25 cellular contexts compared by ENCODE assay signal in genomic region chr11:102950622-102951081, GRCh38. TPM values are rescaled to one million over a fixed set of nuclear protein-coding genes. Genes with fewer than 3 reads are reported as not detected.
DNase-seq lines count a peak whose midpoint lies in the region; ATAC-seq, FAIRE-seq and TF ChIP-seq lines count a peak whose summit lies in the region.
"Had no signal": no experiment of that assay in that cellular context is flagged by ENCODE, and none has a peak within 500 bp of the region (broad histone marks: within the 10 kb centered on the region; RNA-seq: fewer than 3 reads in every experiment).

No MANE protein-coding gene starts in this region.

- TF ChIP-seq CTCF in foreskin fibroblast (IDR thresholded peaks at IDR 0.05; ENCODE audit: low read depth, low read length), result no peak
- TF ChIP-seq CTCF in tibial nerve (IDR thresholded peaks at IDR 0.05), result no peak
- TF ChIP-seq CTCF in brain microvascular endothelial cell (IDR thresholded peaks at IDR 0.05; ENCODE audit: low read depth, low read length, missing control alignments), result no peak

- H3K36me3 ChIP-seq in adipocyte (ENCODE audit: control insufficient read depth, insufficient read depth, low read length, severe bottlenecking), result no peaks in the 10 kb centered on the region
- no peaks in the 10 kb centered on the region for H3K36me3 ChIP-seq in tibial nerve
- H3K36me3 ChIP-seq in brain microvascular endothelial cell (replicated peaks), result no peaks in the 10 kb centered on the region
- H3K36me3 ChIP-seq: cardiac muscle cell, neutrophil, thoracic aorta had no signal

- no peak for ATAC-seq in HG03354 (IDR thresholded peaks at IDR 0.05; ENCODE audit: poor library complexity, severe bottlenecking, unreplicated experiment)
- ATAC-seq: activated naive CD8-positive, alpha-beta T cell treated with anti-CD3 and anti-CD28 coated beads, Interleukin-2, amount 50 U/mL, for 24 hours; GM12878 had no signal

- H3K27ac ChIP-seq in tibial nerve (no peak overlapping the region), brain microvascular endothelial cell (no peak overlapping the region)
- H3K27ac ChIP-seq: cardiac muscle cell, dorsolateral prefrontal cortex, neutrophil, thoracic aorta had no signal

- H3K9me3 ChIP-seq in adipocyte (ENCODE audit: control insufficient read depth, low read length) (no peaks in the 10 kb centered on the region), tibial nerve (no peaks in the 10 kb centered on the region)
- H3K9me3 ChIP-seq: neutrophil, thoracic aorta had no signal

- H3K4me1 ChIP-seq in adipocyte (ENCODE audit: control insufficient read depth, insufficient read depth, low read length), result peaks cover 19% of the 10 kb centered on the region
- H3K4me1 ChIP-seq in tibial nerve, result no peaks in the 10 kb centered on the region

- H3K4me3 ChIP-seq in adipocyte (ENCODE audit: low read length), result no peak overlapping the region
- H3K4me3 ChIP-seq in foreskin fibroblast (ENCODE audit: low read depth in 1 of 2, low read length in 2 of 2), result no peak overlapping the region
- no peak overlapping the region for H3K4me3 ChIP-seq in tibial nerve
- no peak overlapping the region for H3K4me3 ChIP-seq in brain microvascular endothelial cell (ENCODE audit: low read depth, low read length)
- H3K4me3 ChIP-seq: cardiac muscle cell, dorsolateral prefrontal cortex, GM12878, thoracic aorta had no signal

- TF ChIP-seq POLR2A in tibial nerve (IDR thresholded peaks at IDR 0.05) (no peak), H54 (IDR thresholded peaks at IDR 0.05; ENCODE audit: low read depth, low read length) (no peak)

- in situ Hi-C loops in brain microvascular endothelial cell (cut with HindIII; ENCODE audit: low pct_ligation_motif_present, low sequenced_read_pairs), result no loop called here

- DNase-seq in AG08395 (ENCODE audit: low spot score), result peak; percentile 10
- peak; percentile 32 for DNase-seq in EL
- peak; percentile 45 for DNase-seq in adipocyte (ENCODE audit: low read depth)
- DNase-seq in foreskin fibroblast, result peak; percentile 79 to 80
- DNase-seq in tibial nerve (ENCODE audit: low spot score in 2 of 2), result no peak
- no peak for DNase-seq in brain microvascular endothelial cell
- DNase-seq in H54 (ENCODE audit: insufficient read length, low spot score), result no peak
- DNase-seq: activated CD4-positive, alpha-beta T cell treated with anti-CD3 and anti-CD28 coated beads for 4 hours; activated effector memory CD4-positive, alpha-beta T cell treated with Interleukin-2 at 50 U/mL for 16 hours; activated naive CD8-positive, alpha-beta T cell treated with anti-CD3 and anti-CD28 coated beads, Interleukin-2, amount 50 U/mL, for 24 hours; Calu3; dorsolateral prefrontal cortex; NCI-H1092; NCI-H2029 treated with DMSO at 0.1 percent for 48 hours; NCI-H446 treated with DMSO at 0.1 percent for 48 hours; RPMI8226 had no signal

- FAIRE-seq in H54 (lab: Jason Lieb, UNC), result no peak
- FAIRE-seq: G401.6, GM12878, TTC549 had no signal

- H3K27me3 ChIP-seq in adipocyte (replicated peaks; ENCODE audit: control insufficient read depth, insufficient read depth, low read length) (no peaks in the 10 kb centered on the region), tibial nerve (no peaks in the 10 kb centered on the region), brain microvascular endothelial cell (replicated peaks) (no peaks in the 10 kb centered on the region)
- H3K27me3 ChIP-seq: cardiac muscle cell, dorsolateral prefrontal cortex, neutrophil had no signal

- no peak overlapping the region for H3K9ac ChIP-seq in adipocyte (ENCODE audit: low read length)

- 77 to 85% methylated on average over 2 of the region's 2 CpGs for WGBS in tibial nerve, 2 donors

- no peak for TF ChIP-seq EP300 in tibial nerve (IDR thresholded peaks at IDR 0.05)

RNA-seq across cellular contexts. Expression of gene MMP13, which starts 4.9 kb away (rescaled TPM):
- not detected for total RNA-seq in tibial nerve
- total RNA-seq: B cell, Calu3, cardiac muscle cell, dorsolateral prefrontal cortex, GM12878, liver, thoracic aorta had no signal

Comparison
In these comparisons a context has a peak if more than half of its experiments do, and no peak if none do; other contexts are left out.
1. DNase-seq: peak in AG08395 (single experiment), EL (single experiment), adipocyte (single experiment) and foreskin fibroblast (2 of 2); none in tibial nerve (0 of 2), brain microvascular endothelial cell (single experiment) and H54 (single experiment).